ENCODE assay signal across 17 cellular contexts in the genomic region with DNA sequence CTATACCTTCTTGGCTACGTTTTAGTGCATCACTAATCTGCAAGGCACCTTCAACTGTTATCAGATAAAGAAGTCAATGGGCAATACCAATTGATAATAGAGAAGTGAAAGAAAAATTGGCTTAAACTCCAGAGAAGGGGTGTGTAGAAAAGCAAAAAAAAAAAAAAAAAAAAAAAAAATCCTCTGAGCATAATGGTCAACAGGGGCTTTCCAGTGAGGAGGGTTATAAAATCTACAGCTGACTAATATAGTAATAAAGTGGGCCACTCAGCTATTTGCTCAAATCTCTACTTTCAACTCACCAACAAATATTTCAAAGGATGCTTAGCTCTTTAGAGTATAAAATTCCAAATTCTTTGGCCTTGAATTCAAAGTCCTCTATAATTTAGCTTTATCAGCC.
DNase-seq lines count a peak whose midpoint lies in the region; ATAC-seq, FAIRE-seq and TF ChIP-seq lines count a peak whose summit lies in the region.
"Had no signal": no experiment of that assay in that cellular context is flagged by ENCODE, and none has a peak within 500 bp of the region (broad histone marks: within the 10 kb centered on the region; RNA-seq: fewer than 3 reads in every experiment).

No MANE protein-coding gene starts in this region.

- no peak for TF ChIP-seq POLR2A in GM12891 (IDR thresholded peaks at IDR 0.05; ENCODE audit: low read depth, low read length)

- peaks cover 51% of the 10 kb centered on the region for H3K36me3 Mint-ChIP-seq in nephron progenitor cell (ENCODE audit: low read depth)
- H3K36me3 Mint-ChIP-seq: CD4-positive, alpha-beta memory T cell had no signal

- H4K20me1 ChIP-seq in OCI-LY7 (ENCODE audit: insufficient read depth, low read length): no peaks in the 10 kb centered on the region

- intact Hi-C loops in OCI-LY7 (cut with micrococcal nuclease; ENCODE audit: unreplicated experiment): no loop called here

- no peak overlapping the region for H3K27ac ChIP-seq in OCI-LY7 (ENCODE audit: low read depth, low read length, poor library complexity, severe bottlenecking)

- FAIRE-seq in GM12891 (lab: Jason Lieb, UNC): no peak
- FAIRE-seq: H54 had no signal

- no peaks in the 10 kb centered on the region for H3K9me2 ChIP-seq in OCI-LY7 (ENCODE audit: insufficient read depth, low read length)

- H3K27me3 Mint-ChIP-seq in nephron progenitor cell (ENCODE audit: low read depth, poor library complexity): no peaks in the 10 kb centered on the region

- POLR2A ChIA-PET in OCI-LY7 (lab: Charles Lee): interaction anchor here (0.7 to 1.4 kb wide), 2 partner anchors 46 to 120 kb away, joined by 3 to 5 read pairs; no protein-coding TSS in a partner anchor

- H3K27ac Mint-ChIP-seq in nephron progenitor cell: peak overlapping the region; percentile 54
- H3K27ac Mint-ChIP-seq: CD4-positive, alpha-beta memory T cell; HFFc6 had no signal

- CTCF ChIA-PET in OCI-LY7 (lab: Charles Lee; ENCODE audit: unreplicated experiment): no interaction called here

- no peaks in the 10 kb centered on the region for H3K9me3 ChIP-seq in OCI-LY7 (ENCODE audit: low read length)
- H3K9me3 ChIP-seq: HAP-1 had no signal

- H3K36me3 ChIP-seq in OCI-LY7 (ENCODE audit: insufficient read depth, low read length): peaks cover 31% of the 10 kb centered on the region
- H3K36me3 ChIP-seq: HAP-1 had no signal

- DNase-seq in GM12891 (ENCODE audit: insufficient read length, low spot score) (no peak), OCI-LY7 (ENCODE audit: low spot score) (no peak), nephron progenitor cell (no peak), occipital lobe (lab: John Stamatoyannopoulos, UW) (no peak)
- DNase-seq: C1 segment of cervical spinal cord; Calu3; CD4-positive, alpha-beta memory T cell; COR-L47; DMS53; DMS79 treated with DMSO at 0.1 percent for 48 hours; GF-D8; GOT3; HFFc6 had no signal

- no peak overlapping the region for H3K4me3 ChIP-seq in OCI-LY7 (ENCODE audit: low read depth, low read length, poor library complexity, severe bottlenecking)
- H3K4me3 ChIP-seq: HAP-1 had no signal

- no peak overlapping the region for H3K4me3 Mint-ChIP-seq in nephron progenitor cell
- H3K4me3 Mint-ChIP-seq: CD4-positive, alpha-beta memory T cell; HFFc6 had no signal

- TF ChIP-seq CTCF in OCI-LY7 (conservative IDR thresholded peaks at IDR 0.05; ENCODE audit: low read length) (no peak), nephron progenitor cell (IDR thresholded peaks at IDR 0.05) (no peak)

- TSS peak; percentile 13 for BruUV-seq in OCI-LY7 (replicated peaks; lab: Mats Ljungman, UMichigan)

- H2AFZ ChIP-seq in OCI-LY7 (ENCODE audit: low read length): no peak overlapping the region

- H3K4me1 ChIP-seq in OCI-LY7 (ENCODE audit: insufficient read depth, low read length, poor library complexity, severe bottlenecking): no peaks in the 10 kb centered on the region
- H3K4me1 ChIP-seq: HAP-1 had no signal

- H3K4me1 Mint-ChIP-seq in nephron progenitor cell: no peaks in the 10 kb centered on the region
- H3K4me1 Mint-ChIP-seq: CD4-positive, alpha-beta memory T cell had no signal

- H3K9me3 Mint-ChIP-seq in nephron progenitor cell: peaks cover 6% of the 10 kb centered on the region
- H3K9me3 Mint-ChIP-seq: CD4-positive, alpha-beta memory T cell; HFFc6 had no signal

- no peak overlapping the region for H3K4me2 ChIP-seq in OCI-LY7 (ENCODE audit: low read length)

- peaks cover 25% of the 10 kb centered on the region; the same call in 1 of the 2 replicates for H3K79me2 ChIP-seq in OCI-LY7 (ENCODE audit: insufficient read depth, low read depth, low read length)

- ATAC-seq in HG03571 (IDR thresholded peaks at IDR 0.05; ENCODE audit: unreplicated experiment) (no peak), HG02938 (IDR thresholded peaks at IDR 0.05; ENCODE audit: unreplicated experiment) (no peak)

TF ChIP-seq in GM12891, 5 proteins besides CTCF, POLR2A, EP300 and RAD21:
- TF ChIP-seq SPI1 (IDR thresholded peaks at IDR 0.05; ENCODE audit: low read depth, low read length) (peak; percentile 26; the same call in 1 of the 2 replicates), POU2F2 (IDR thresholded peaks at IDR 0.05; ENCODE audit: low read depth, low read length) (no peak), POLR2AphosphoS5 (IDR thresholded peaks at IDR 0.05; ENCODE audit: low read depth, low read length) (no peak), PAX5 (IDR thresholded peaks at IDR 0.05; ENCODE audit: insufficient read depth, low read length, severe bottlenecking) (no peak)
